In genomic region chr18:44599409-44599808, GRCh38 we compare ENCODE assay signal across 15 cellular contexts.
DNase-seq lines count a peak whose midpoint lies in the region; ATAC-seq, FAIRE-seq and TF ChIP-seq lines count a peak whose summit lies in the region.
"Had no signal": no experiment of that assay in that cellular context is flagged by ENCODE, and none has a peak within 500 bp of the region (broad histone marks: within the 10 kb centered on the region; RNA-seq: fewer than 3 reads in every experiment).

No MANE protein-coding gene starts in this region.

- TF ChIP-seq POLR2A in H54 (IDR thresholded peaks at IDR 0.05; ENCODE audit: low read depth, low read length): no peak

- no peak overlapping the region for H3K4me3 Mint-ChIP-seq in WTC11
- no peak overlapping the region for H3K4me3 Mint-ChIP-seq in CD8-positive, alpha-beta T cell

- DNase-seq in EL (peak; percentile 25), WTC11 (ENCODE audit: low spot score) (peak; percentile 11), foreskin melanocyte (peak; percentile 59), occipital lobe (lab: John Stamatoyannopoulos, UW) (peak; percentile 48), H54 (ENCODE audit: insufficient read length, low spot score) (no peak), HAP-1 (ENCODE audit: low spot score in 2 of 2) (no peak), left colon (no peak)
- DNase-seq in CD8-positive, alpha-beta T cell: no peak
- DNase-seq: gastrocnemius medialis; mucosa of descending colon; NCI-H69; stimulated activated CD8-positive, alpha-beta memory T cell treated with anti-CD3 and anti-CD28 coated beads, Interleukin-4, amount 100 ng/mL, for 48 hours had no signal

- no peaks in the 10 kb centered on the region for H3K9me3 ChIP-seq in CD8-positive, alpha-beta T cell (ENCODE audit: low read length)
- no peaks in the 10 kb centered on the region for H3K9me3 ChIP-seq in HAP-1
- H3K9me3 ChIP-seq: breast epithelium, gastrocnemius medialis, mucosa of descending colon had no signal

- CTCF ChIA-PET in WTC11 (lab: Charles Lee): no interaction called here
- CTCF ChIA-PET in CD8-positive, alpha-beta T cell (lab: Charles Lee): no interaction called here

- no peak overlapping the region for H3K27ac Mint-ChIP-seq in WTC11
- H3K27ac Mint-ChIP-seq in CD8-positive, alpha-beta T cell: no peak overlapping the region

- no peak overlapping the region for H3K4me3 ChIP-seq in CD8-positive, alpha-beta T cell (ENCODE audit: low read depth, low read length)
- no peak overlapping the region for H3K4me3 ChIP-seq in HAP-1
- H3K4me3 ChIP-seq: BLaER1, breast epithelium, gastrocnemius medialis, mucosa of descending colon had no signal

- in situ Hi-C loops in HAP-1 (cut with MboI; ENCODE audit: low sequenced_read_pairs): no loop called here

- no peaks in the 10 kb centered on the region for H3K27me3 ChIP-seq in CD8-positive, alpha-beta T cell (ENCODE audit: insufficient read depth, low read length)
- no peaks in the 10 kb centered on the region for H3K27me3 ChIP-seq in HAP-1 (ENCODE audit: low read depth)
- H3K27me3 ChIP-seq: BLaER1, breast epithelium, gastrocnemius medialis had no signal

- H3K36me3 Mint-ChIP-seq in WTC11: no peaks in the 10 kb centered on the region
- no peaks in the 10 kb centered on the region for H3K36me3 Mint-ChIP-seq in CD8-positive, alpha-beta T cell

- peak; percentile 43; the same call in 1 of the 2 replicates for ATAC-seq in WTC11
- no peak for ATAC-seq in CD8-positive, alpha-beta T cell
- no peak for ATAC-seq in left colon
- ATAC-seq: gastrocnemius medialis, HCT116, mucosa of descending colon had no signal

- no peaks in the 10 kb centered on the region for H3K9me3 Mint-ChIP-seq in WTC11
- no peaks in the 10 kb centered on the region for H3K9me3 Mint-ChIP-seq in CD8-positive, alpha-beta T cell

- H3K27ac ChIP-seq in CD8-positive, alpha-beta T cell (ENCODE audit: low read depth, low read length): no peak overlapping the region
- H3K27ac ChIP-seq: BLaER1, gastrocnemius medialis had no signal

- H3K4me1 Mint-ChIP-seq in WTC11: peaks cover 24% of the 10 kb centered on the region
- H3K4me1 Mint-ChIP-seq in CD8-positive, alpha-beta T cell (ENCODE audit: low read depth): no peaks in the 10 kb centered on the region

- no peaks in the 10 kb centered on the region for H3K4me1 ChIP-seq in CD8-positive, alpha-beta T cell (ENCODE audit: insufficient read depth, low read length)
- H3K4me1 ChIP-seq in HAP-1: peaks cover 2% of the 10 kb centered on the region; the same call in 1 of the 2 replicates
- H3K4me1 ChIP-seq: gastrocnemius medialis had no signal

- POLR2A ChIA-PET in WTC11 (lab: Charles Lee): no interaction called here
- POLR2A ChIA-PET in CD8-positive, alpha-beta T cell (lab: Charles Lee): no interaction called here

- H3K27me3 Mint-ChIP-seq in WTC11 (ENCODE audit: low read depth): no peaks in the 10 kb centered on the region
- no peaks in the 10 kb centered on the region for H3K27me3 Mint-ChIP-seq in CD8-positive, alpha-beta T cell (ENCODE audit: low read depth)

- intact Hi-C loops in CD8-positive, alpha-beta T cell (cut with DNase I, micrococcal nuclease): no loop called here
- intact Hi-C loops in left colon (cut with DNase I, micrococcal nuclease): no loop called here

- no peak for TF ChIP-seq CTCF in WTC11 (IDR thresholded peaks at IDR 0.05)
- TF ChIP-seq CTCF in CD8-positive, alpha-beta T cell (IDR thresholded peaks at IDR 0.05): no peak

- H3K36me3 ChIP-seq in CD8-positive, alpha-beta T cell (ENCODE audit: insufficient read depth, low read length): no peaks in the 10 kb centered on the region
- no peaks in the 10 kb centered on the region for H3K36me3 ChIP-seq in HAP-1 (replicated peaks)
- H3K36me3 ChIP-seq: BLaER1, breast epithelium, gastrocnemius medialis had no signal

- no peak for FAIRE-seq in H54 (lab: Jason Lieb, UNC)

TF ChIP-seq in WTC11, 78 proteins besides CTCF, POLR2A, EP300 and RAD21:
- no peak for TF ChIP-seq ELF4 (CRISPR knock-in tag; IDR thresholded peaks at IDR 0.05; ENCODE audit: low read depth)
- TF ChIP-seq ZNF396 (CRISPR knock-in tag; IDR thresholded peaks at IDR 0.05; ENCODE audit: borderline replicate concordance): no peak
- TF ChIP-seq HMGA2 (CRISPR knock-in tag; IDR thresholded peaks at IDR 0.05): no peak
- TF ChIP-seq FOXP4 (CRISPR knock-in tag; IDR thresholded peaks at IDR 0.05): no peak
- TF ChIP-seq RORB (CRISPR knock-in tag; IDR thresholded peaks at IDR 0.05): no peak
- no peak for TF ChIP-seq CREM (CRISPR knock-in tag; IDR thresholded peaks at IDR 0.05)
- no peak for TF ChIP-seq NR3C1 (CRISPR knock-in tag; conservative IDR thresholded peaks at IDR 0.05; ENCODE audit: low read depth)
- no peak for TF ChIP-seq TEAD4 (CRISPR knock-in tag; IDR thresholded peaks at IDR 0.05)
- TF ChIP-seq ZNF281 (CRISPR knock-in tag; IDR thresholded peaks at IDR 0.05): no peak
- TF ChIP-seq ZNF317 (CRISPR knock-in tag; IDR thresholded peaks at IDR 0.05; ENCODE audit: borderline replicate concordance, low read depth): no peak
- TF ChIP-seq ZNF121 (CRISPR knock-in tag; IDR thresholded peaks at IDR 0.05): no peak
- no peak for TF ChIP-seq NFYB (CRISPR knock-in tag; conservative IDR thresholded peaks at IDR 0.05; ENCODE audit: low read depth)

Comparison
In these comparisons a context has a peak if more than half of its experiments do, and no peak if none do; other contexts are left out.
1. DNase-seq: peak in EL (single experiment), WTC11 (single experiment), foreskin melanocyte (single experiment) and occipital lobe (single experiment); none in H54 (single experiment), CD8-positive, alpha-beta T cell (0 of 7), HAP-1 (0 of 2) and left colon (0 of 2).